Comparison of ENCODE assay signal across 23 cellular contexts in genomic region chr22:38638216-38638615, GRCh38.
"Had no signal": no experiment of that assay in that cellular context is flagged by ENCODE, and none has a peak within 500 bp of the region (broad histone marks: within the 10 kb centered on the region; RNA-seq: fewer than 3 reads in every experiment).

No MANE protein-coding gene starts in this region.

- H3K27me3 ChIP-seq: adrenal gland, esophagus squamous epithelium, gastrocnemius medialis, upper lobe of left lung had no signal

- H3K36me3 ChIP-seq: adrenal gland, esophagus squamous epithelium, gastrocnemius medialis, left ventricle myocardium inferior, thoracic aorta, upper lobe of left lung had no signal

- ATAC-seq: activated CD8-positive, alpha-beta T cell treated with anti-CD3 and anti-CD28 coated beads, Interleukin-2, amount 10 ng/mL, durations not matched to agents 7 days and 5 days; gastrocnemius medialis; natural killer cell treated with Interleukin-12 subunit alpha and Interleukin-12 subunit beta and Interleukin-15 and Interleukin-18, amount 100 ng/mL, for 72 hours; sciatic nerve; stimulated activated naive B cell treated with anti-CD40 and anti-IgM and Interleukin-4, amounts not matched to agents 10 μg/mL and 1 μg/mL and 100 μg/mL, for 72 hours had no signal

- H3K4me3 ChIP-seq: adrenal gland, coronary artery, esophagus squamous epithelium, gastrocnemius medialis, left ventricle myocardium inferior, smooth muscle cell, thoracic aorta, upper lobe of left lung had no signal

- H3K4me1 ChIP-seq: adrenal gland, esophagus squamous epithelium, gastrocnemius medialis, left ventricle myocardium inferior, parathyroid adenoma, upper lobe of left lung had no signal

- DNase-seq: activated CD4-positive, alpha-beta T cell treated with anti-CD3 and anti-CD28 coated beads for 1 hour; activated CD4-positive, alpha-beta T cell treated with anti-CD3 and anti-CD28 coated beads, Interleukin-2, amount 50 U/mL, for 1 hour; activated CD8-positive, alpha-beta T cell treated with anti-CD3 and anti-CD28 coated beads, Interleukin-2, amount 10 ng/mL, durations not matched to agents 7 days and 5 days; activated gamma-delta T cell; adrenal gland; cerebellar nuclear complex; esophagus squamous epithelium; gastrocnemius medialis; hippocampal formation; kidney glomerular epithelial cell; left ventricle myocardium inferior; nucleus accumbens; stimulated activated CD4-positive, alpha-beta T cell treated with anti-CD3 and anti-CD28 coated beads, Interleukin-2, amount 100 ng/mL, for 48 hours; stimulated activated CD8-positive, alpha-beta memory T cell treated with anti-CD3 and anti-CD28 coated beads, Interleukin-4, amount 100 ng/mL, for 48 hours; stimulated activated naive B cell treated with anti-CD40 and anti-IgM and Interleukin-4, amounts not matched to agents 10 μg/mL and 1 μg/mL and 100 μg/mL, for 72 hours; upper lobe of left lung; WERI-Rb-1 had no signal

- H3K9me3 ChIP-seq: adrenal gland, esophagus squamous epithelium, gastrocnemius medialis, left ventricle myocardium inferior, thoracic aorta, upper lobe of left lung had no signal

- H3K79me2 ChIP-seq: parathyroid adenoma had no signal

- H2AFZ ChIP-seq: parathyroid adenoma had no signal

- H3K9ac ChIP-seq: parathyroid adenoma had no signal

- H3K27ac ChIP-seq: adrenal gland, coronary artery, esophagus squamous epithelium, gastrocnemius medialis, left ventricle myocardium inferior, parathyroid adenoma, thoracic aorta, upper lobe of left lung, WERI-Rb-1 had no signal

- H3K4me2 ChIP-seq: smooth muscle cell had no signal
